Comparison of ENCODE assay signal across 8 cellular contexts in the genomic region with DNA sequence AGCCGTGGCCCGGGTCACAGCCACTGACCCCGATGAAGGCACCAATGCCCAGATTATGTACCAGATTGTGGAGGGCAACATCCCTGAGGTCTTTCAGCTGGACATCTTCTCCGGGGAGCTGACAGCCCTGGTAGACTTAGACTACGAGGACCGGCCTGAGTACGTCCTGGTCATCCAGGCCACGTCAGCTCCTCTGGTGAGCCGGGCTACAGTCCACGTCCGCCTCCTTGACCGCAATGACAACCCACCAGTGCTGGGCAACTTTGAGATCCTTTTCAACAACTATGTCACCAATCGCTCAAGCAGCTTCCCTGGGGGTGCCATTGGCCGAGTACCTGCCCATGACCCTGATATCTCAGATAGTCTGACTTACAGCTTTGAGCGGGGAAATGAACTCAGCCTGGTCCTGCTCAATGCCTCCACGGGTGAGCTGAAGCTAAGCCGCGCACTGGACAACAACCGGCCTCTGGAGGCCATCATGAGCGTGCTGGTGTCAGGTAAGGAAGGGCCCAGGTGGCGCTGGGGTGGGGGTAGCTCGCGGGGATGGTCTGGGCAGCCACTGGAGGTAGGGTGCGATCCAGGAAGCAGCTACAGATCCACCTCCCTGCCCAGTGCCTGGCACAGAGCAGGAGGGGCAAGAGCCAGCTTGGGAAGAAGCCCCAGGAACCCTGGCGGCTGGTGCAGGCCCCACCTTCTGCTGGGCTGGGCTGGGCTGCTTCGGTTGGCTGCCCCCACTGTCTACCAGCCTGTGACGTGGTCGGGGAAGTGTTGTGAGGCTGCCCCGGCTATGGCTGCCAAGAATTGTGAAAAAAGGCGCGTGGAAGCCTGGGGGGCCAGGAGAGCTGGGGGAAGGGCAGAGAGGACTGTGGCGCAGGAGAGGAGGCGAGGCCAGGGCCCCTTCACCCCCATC. TPM values are rescaled to one million over a fixed set of nuclear protein-coding genes. Genes with fewer than 3 reads are reported as not detected.
DNase-seq lines count a peak whose midpoint lies in the region; ATAC-seq and TF ChIP-seq lines count a peak whose summit lies in the region.

No MANE protein-coding gene starts in this region.

- TF ChIP-seq CTCF in RWPE2 (IDR thresholded peaks at IDR 0.05; ENCODE audit: poor library complexity, severe bottlenecking) (no peak), heart right ventricle (IDR thresholded peaks at IDR 0.05) (no peak)

- DNase-seq in DMS 273 (lab: John Stamatoyannopoulos, UW; ENCODE audit: unreplicated experiment) (peak; percentile 91), RWPE2 (ENCODE audit: low spot score) (no peak), heart right ventricle (no peak), Kasumi-1 (lab: John Stamatoyannopoulos, UW) (no peak), T-helper 2 cell (no peak)

- no peak overlapping the region for H3K4me3 ChIP-seq in RWPE2 (ENCODE audit: severe bottlenecking)
- no peak overlapping the region for H3K4me3 ChIP-seq in heart right ventricle
- peak overlapping the region; percentile 35 for H3K4me3 ChIP-seq in rectal smooth muscle tissue (ENCODE audit: low read length)

- no peaks in the 10 kb centered on the region for H3K9me3 ChIP-seq in RWPE2 (ENCODE audit: severe bottlenecking)
- H3K9me3 ChIP-seq in heart right ventricle = no peaks in the 10 kb centered on the region

- ATAC-seq in RWPE2 (ENCODE audit: low read depth) = no peak
- peak; percentile 15 to 42 (median 24) for ATAC-seq in heart right ventricle
- ATAC-seq in GM18867 (IDR thresholded peaks at IDR 0.05; ENCODE audit: unreplicated experiment) = no peak
- no peak for ATAC-seq in GM21717 (IDR thresholded peaks at IDR 0.05; ENCODE audit: unreplicated experiment)

- 85 to 87% methylated on average over 33 of the region's 33 CpGs for WGBS in heart right ventricle, 2 donors

- H3K36me3 ChIP-seq in RWPE2 (ENCODE audit: low read depth) (0 out of 2 replicates have a peak, but pooled peaks cover 3% of the 10 kb centered on the region), heart right ventricle (no peaks in the 10 kb centered on the region), rectal smooth muscle tissue (ENCODE audit: control insufficient read depth, insufficient read depth, low read length) (no peaks in the 10 kb centered on the region)

- H3K4me1 ChIP-seq in RWPE2 (ENCODE audit: insufficient read depth, poor library complexity, severe bottlenecking) (peaks cover 37% of the 10 kb centered on the region), heart right ventricle (peaks cover 10 to 39% (median 24%) of the 10 kb centered on the region in 9 donors), rectal smooth muscle tissue (ENCODE audit: control insufficient read depth, insufficient read depth, low read length) (peaks cover 23% of the 10 kb centered on the region)

- H3K27me3 ChIP-seq in RWPE2 (ENCODE audit: insufficient read depth, poor library complexity, severe bottlenecking) (no peaks in the 10 kb centered on the region), heart right ventricle (peaks cover 0 to 24% (median 4%) of the 10 kb centered on the region in 7 donors), rectal smooth muscle tissue (ENCODE audit: control insufficient read depth, insufficient read depth, low read length) (no peaks in the 10 kb centered on the region)

- intact Hi-C loops in heart right ventricle (cut with DNase I) = no loop called here

- peak overlapping the region; percentile 68 for H3K27ac ChIP-seq in RWPE2 (ENCODE audit: poor library complexity, severe bottlenecking)
- peak overlapping the region in 9 of 10 donors; percentile 49 to 79 (median 70) for H3K27ac ChIP-seq in heart right ventricle
- peak overlapping the region; percentile 85 for H3K27ac ChIP-seq in rectal smooth muscle tissue (ENCODE audit: low read depth, low read length)

- H3K9ac ChIP-seq in rectal smooth muscle tissue (ENCODE audit: low read length) = no peak overlapping the region

RNA-seq across cellular contexts. Expression of gene CELSR2, which starts 3.8 kb away (rescaled TPM):
- 10 to 100 TPM in 1 of 10 donors, 1 to 10 TPM in 9; 4.9 to 10.6 (median 6.3) TPM for total RNA-seq in heart right ventricle
- 1 to 10 TPM in 1 of 2 donors, under 1 TPM in 1; 0.93 to 1.8 TPM for polyA plus RNA-seq in heart right ventricle

RNA-seq across cellular contexts. Expression of gene PSRC1, which starts 29.8 kb away (rescaled TPM):
- 1 to 10 TPM in 2 of 10 donors, under 1 TPM in 8; 0.34 to 2.4 (median 0.59) TPM for total RNA-seq in heart right ventricle
- 1 to 10 TPM; 2.3 to 2.9 TPM for polyA plus RNA-seq in heart right ventricle

RNA-seq across cellular contexts. Expression of gene SARS1, which starts 39.4 kb away (rescaled TPM):
- 100 to 1,000 TPM in 4 of 10 donors, 10 to 100 TPM in 6; 86.3 to 123 (median 99.2) TPM for total RNA-seq in heart right ventricle
- polyA plus RNA-seq in heart right ventricle = 100 to 1,000 TPM in 1 of 2 donors, 10 to 100 TPM in 1; 38.3 to 153 TPM

RNA-seq across cellular contexts. Expression of gene MYBPHL, which starts 53.7 kb away (rescaled TPM):
- 1 to 10 TPM in 2 of 10 donors, under 1 TPM in 8; 0.23 to 2.7 (median 0.53) TPM for total RNA-seq in heart right ventricle
- under 1 TPM in 1 of 2 donors, not detected in 1; 0.30 TPM for polyA plus RNA-seq in heart right ventricle

Comparison
In these comparisons a context has a peak if more than half of its experiments do, and no peak if none do; other contexts are left out.
1. ATAC-seq: peak in heart right ventricle (8 of 8); none in RWPE2 (single experiment), GM18867 (single experiment) and GM21717 (single experiment).
2. Peak in every context shown above with its lines, with median percentiles within 50 percentile points of each other: H3K27ac ChIP-seq.